In the genomic region with DNA sequence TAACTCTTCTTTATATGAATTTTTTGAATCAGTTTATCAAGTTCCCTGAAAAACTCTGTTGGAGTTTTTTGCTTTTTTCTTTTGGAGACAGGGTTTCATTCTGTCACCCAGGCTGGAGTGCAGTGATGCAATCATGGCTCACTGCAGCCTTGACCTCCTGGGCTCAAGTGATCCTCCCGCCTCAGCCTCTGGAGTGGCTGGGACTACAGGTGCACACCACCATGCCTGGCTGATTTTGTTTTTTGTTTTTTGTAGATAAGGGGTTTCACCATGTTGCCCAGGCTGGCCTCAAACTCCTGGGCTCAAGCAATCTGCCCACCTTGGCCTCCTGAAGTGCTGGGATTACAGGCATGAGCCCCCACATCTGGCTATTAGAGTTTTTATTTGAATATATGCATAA, we compare ENCODE assay signal across 5 cellular contexts. TPM values are rescaled to one million over a fixed set of nuclear protein-coding genes. Genes with fewer than 3 reads are reported as not detected.
"Had no signal": no experiment of that assay in that cellular context is flagged by ENCODE, and none has a peak within 500 bp of the region (broad histone marks: within the 10 kb centered on the region; RNA-seq: fewer than 3 reads in every experiment).

No MANE protein-coding gene starts in this region.

RNA-seq across cellular contexts. Expression of a gene that starts 47.0 kb away (rescaled TPM):
- total RNA-seq: activated CD4-positive, alpha-beta T cell treated with anti-CD3 and anti-CD28 coated beads, Interleukin-2, amount 10 ng/mL, durations not matched to agents 24 days and 14 days; activated naive CD4-positive, alpha-beta T cell treated with anti-CD3 and anti-CD28 coated beads for 36 hours; cerebellum; M059J; Right ventricle myocardium superior had no signal
